Comparison of ENCODE assay signal across 8 cellular contexts in the genomic region with DNA sequence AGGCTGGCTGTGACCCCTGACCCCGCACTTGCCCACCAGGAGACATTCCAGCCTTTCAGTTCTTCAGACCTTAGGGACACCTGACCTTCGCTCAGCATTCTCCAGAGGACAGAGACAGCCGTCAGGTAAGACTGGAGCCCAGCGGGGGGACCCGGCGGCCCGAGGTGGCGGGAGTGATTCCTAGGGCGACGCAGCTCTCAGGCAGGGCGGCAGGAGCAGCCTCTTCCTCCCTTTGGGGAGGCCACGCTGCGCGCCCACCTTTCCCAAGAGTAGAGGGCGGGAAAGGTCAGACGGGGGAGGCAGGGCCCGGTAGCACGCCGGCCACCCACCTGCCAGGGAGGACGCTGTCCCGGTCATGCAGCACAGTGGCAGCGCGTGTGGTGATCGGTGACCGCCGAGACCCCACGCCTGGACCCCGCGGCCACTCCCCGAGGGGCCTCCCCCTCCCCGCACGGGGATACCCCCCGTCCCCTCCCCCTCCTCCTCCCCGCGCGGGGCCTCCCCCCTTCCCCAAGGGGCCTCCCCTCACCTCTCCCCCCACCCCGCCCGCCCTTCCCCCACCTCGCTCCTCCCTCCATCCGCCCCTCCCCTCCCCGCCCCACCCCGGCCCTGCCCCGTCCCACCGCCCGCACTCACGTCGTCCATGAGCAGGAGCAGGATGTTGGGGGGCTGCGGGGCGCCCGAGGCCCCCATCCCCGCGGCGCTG. TPM values are rescaled to one million over a fixed set of nuclear protein-coding genes. Genes with fewer than 3 reads are reported as not detected.
DNase-seq lines count a peak whose midpoint lies in the region; ATAC-seq, FAIRE-seq and TF ChIP-seq lines count a peak whose summit lies in the region.

No MANE protein-coding gene starts in this region.

- intact Hi-C loops in pancreas (cut with DNase I): no loop called here

- H3K4me3 ChIP-seq in WI38 (ENCODE audit: low read depth, low read length) (peak overlapping the region; percentile 96), fibroblast of mammary gland (ENCODE audit: control insufficient read depth, low read depth, low read length) (peak overlapping the region; percentile 53), pancreas (peak overlapping the region; percentile 26 to 99 (median 82))

- TF ChIP-seq CTCF in WI38 (IDR thresholded peaks at IDR 0.05; ENCODE audit: low read depth, low read length) (no peak), fibroblast of mammary gland (conservative IDR thresholded peaks at IDR 0.05; ENCODE audit: control insufficient read depth, insufficient read depth, low read depth, low read length) (no peak), pancreas (IDR thresholded peaks at IDR 0.05) (no peak)

- H3K27ac ChIP-seq in pancreas: peak overlapping the region in 1 of 4 donors; percentile 63

- no peaks in the 10 kb centered on the region for H3K27me3 ChIP-seq in pancreas

- ATAC-seq in pancreas: no peak

- no peaks in the 10 kb centered on the region for H3K9me3 ChIP-seq in pancreas

- H3K4me1 ChIP-seq in pancreas: peaks cover 0 to 10% (median 4%) of the 10 kb centered on the region in 3 donors

- peak; percentile 37 for DNase-seq in NCI-H2227 (lab: John Stamatoyannopoulos, UW; ENCODE audit: unreplicated experiment)
- DNase-seq in NCI-H2227 treated with DMSO at 0.1 percent for 48 hours (lab: John Stamatoyannopoulos, UW): no peak
- DNase-seq in fibroblast of mammary gland (ENCODE audit: low read depth): no peak
- DNase-seq in pancreas: peak in 5 of 6 donors; percentile 35 to 84 (median 50)
- no peak for DNase-seq in HK-2 (ENCODE audit: unreplicated experiment)
- DNase-seq in NCI-H187 treated with DMSO at 0.1 percent for 48 hours (lab: John Stamatoyannopoulos, UW): no peak
- DNase-seq in LoVo (ENCODE audit: low spot score): no peak

- peaks cover 0 to 24% (median 3%) of the 10 kb centered on the region in 3 donors for H3K36me3 ChIP-seq in pancreas

- FAIRE-seq in pancreas (lab: Jason Lieb, UNC): no peak

- 13 to 14% methylated on average over 29 to 48 of the region's 53 CpGs for WGBS in pancreas, 2 donors

RNA-seq across cellular contexts. Expression of gene GALNS, which starts 0.5 kb away (rescaled TPM):
- total RNA-seq in pancreas: 10 to 100 TPM in 2 of 6 donors, 1 to 10 TPM in 4; 5.7 to 19.2 (median 7.2) TPM
- 10 to 100 TPM; 18.0 to 26.1 TPM for polyA plus RNA-seq in pancreas

RNA-seq across cellular contexts. Expression of gene TRAPPC2L, which starts 0.7 kb away (rescaled TPM):
- 10 to 100 TPM; 16.0 to 35.5 (median 23.0) TPM for total RNA-seq in pancreas
- 10 to 100 TPM; 49.2 to 55.2 TPM for polyA plus RNA-seq in pancreas

RNA-seq across cellular contexts. Expression of gene PABPN1L, which starts 10.2 kb away (rescaled TPM):
- total RNA-seq in pancreas: under 1 TPM in 3 of 6 donors, not detected in 3; 0.23 to 0.35 (median 0.24) TPM
- polyA plus RNA-seq in pancreas: under 1 TPM; 0.63 to 0.65 TPM

RNA-seq across cellular contexts. Expression of gene APRT, which starts 44.5 kb away (rescaled TPM):
- 10 to 100 TPM; 38.8 to 85.4 (median 61.6) TPM for total RNA-seq in pancreas
- polyA plus RNA-seq in pancreas: 10 to 100 TPM; 82.7 to 88.2 TPM

RNA-seq across cellular contexts. Expression of gene CDT1, which starts 52.7 kb away (rescaled TPM):
- 1 to 10 TPM in 4 of 6 donors, under 1 TPM in 2; 0.12 to 1.8 (median 1.4) TPM for total RNA-seq in pancreas
- under 1 TPM; 0.30 to 0.35 TPM for polyA plus RNA-seq in pancreas

Comparison
In these comparisons a context has a peak if more than half of its experiments do, and no peak if none do; other contexts are left out.
1. DNase-seq: peak in NCI-H2227 (single experiment) and pancreas (5 of 6); none in NCI-H2227 treated with DMSO at 0.1 percent for 48 hours (single experiment), fibroblast of mammary gland (single experiment), HK-2 (single experiment), NCI-H187 treated with DMSO at 0.1 percent for 48 hours (single experiment) and LoVo (single experiment).
2. Peak in every context shown above with its lines, with median percentiles within 50 percentile points of each other: H3K4me3 ChIP-seq.